Comparison of ENCODE assay signal across 10 cellular contexts in genomic region chr9:34459356-34459755, GRCh38. TPM values are rescaled to one million over a fixed set of nuclear protein-coding genes. Genes with fewer than 3 reads are reported as not detected.
DNase-seq lines count a peak whose midpoint lies in the region; ATAC-seq, FAIRE-seq and TF ChIP-seq lines count a peak whose summit lies in the region.
"Had no signal": no experiment of that assay in that cellular context is flagged by ENCODE, and none has a peak within 500 bp of the region (broad histone marks: within the 10 kb centered on the region; RNA-seq: fewer than 3 reads in every experiment).

No MANE protein-coding gene starts in this region.

- peak overlapping the region; percentile 11 to 93 (median 86) for H3K4me3 Mint-ChIP-seq in CD8-positive, alpha-beta memory T cell

- no peak for ATAC-seq in PC-3

- H3K27me3 ChIP-seq in CD8-positive, alpha-beta memory T cell (ENCODE audit: insufficient read depth, low read length, poor library complexity, severe bottlenecking) = peaks cover 6% of the 10 kb centered on the region
- H3K27me3 ChIP-seq in MM.1S (replicated peaks; ENCODE audit: insufficient read depth, low read length) (no peaks in the 10 kb centered on the region), neuron (ENCODE audit: insufficient read depth, low read length) (no peaks in the 10 kb centered on the region), PC-3 (ENCODE audit: low read length) (no peaks in the 10 kb centered on the region)

- BruUV-seq in PC-3 (replicated peaks; lab: Mats Ljungman, UMichigan) = no TSS peak

- H4K20me1 ChIP-seq in MM.1S (ENCODE audit: insufficient read depth, low read length) = no peaks in the 10 kb centered on the region; the same call in 1 of the 2 replicates
- peaks cover 17% of the 10 kb centered on the region; the same call in 1 of the 2 replicates for H4K20me1 ChIP-seq in PC-3 (ENCODE audit: low read length)

- no peak overlapping the region for H3K4me3 ChIP-seq in CD8-positive, alpha-beta memory T cell (ENCODE audit: low read length)
- H3K4me3 ChIP-seq in MM.1S (ENCODE audit: low read length) (no peak overlapping the region), neuron (ENCODE audit: low read length) (peak overlapping the region; percentile 41), kidney (ENCODE audit: low read length in 2 of 2) (no peak overlapping the region), PC-3 (ENCODE audit: low read length) (no peak overlapping the region)

- TF ChIP-seq CTCF in MM.1S (IDR thresholded peaks at IDR 0.05; ENCODE audit: low read length) (no peak), kidney (IDR thresholded peaks at IDR 0.05; ENCODE audit: borderline replicate concordance, extremely low read depth, insufficient read depth) (no peak), PC-3 (conservative IDR thresholded peaks at IDR 0.05; ENCODE audit: low read depth, low read length) (no peak)

- no peaks in the 10 kb centered on the region for H3K9me3 ChIP-seq in CD8-positive, alpha-beta memory T cell (ENCODE audit: low read length)
- H3K9me3 ChIP-seq in MM.1S (replicated peaks; ENCODE audit: insufficient read depth, low read length) (no peaks in the 10 kb centered on the region), neuron (ENCODE audit: low read length) (no peaks in the 10 kb centered on the region), kidney (ENCODE audit: control insufficient read depth in 1 of 2, low read length in 2 of 2) (no peaks in the 10 kb centered on the region), PC-3 (ENCODE audit: low read length) (no peaks in the 10 kb centered on the region)
- H3K9me3 ChIP-seq: left ventricle myocardium inferior had no signal

- H3K4me2 ChIP-seq in MM.1S (ENCODE audit: low read depth, low read length) (peak overlapping the region; percentile 85; the same call in 1 of the 2 replicates), PC-3 (ENCODE audit: low read length) (no peak overlapping the region)

- H3K27me3 Mint-ChIP-seq in CD8-positive, alpha-beta memory T cell = peaks cover 3 to 7% of the 10 kb centered on the region in 2 donors

- H2AFZ ChIP-seq in MM.1S (ENCODE audit: low read length) (no peak overlapping the region), neuron (ENCODE audit: low read depth, low read length) (no peak overlapping the region), PC-3 (ENCODE audit: low read length) (no peak overlapping the region)

- POLR2A ChIA-PET in CD8-positive, alpha-beta memory T cell (lab: Charles Lee) = interaction anchor here (1.6 kb wide), 1 partner anchor 178 kb away, joined by 5 read pairs; the partner anchor contains the start of gene SIGMAR1
- POLR2A ChIA-PET in PC-3 (lab: Charles Lee; ENCODE audit: unreplicated experiment) = no interaction called here

- intact Hi-C loops in kidney (cut with DNase I) (no loop called here), PC-3 (cut with micrococcal nuclease) (no loop called here)

- no peaks in the 10 kb centered on the region for H3K9me3 Mint-ChIP-seq in CD8-positive, alpha-beta memory T cell

- H3K27ac Mint-ChIP-seq in CD8-positive, alpha-beta memory T cell = peak overlapping the region in 3 of 8 donors; percentile 68 to 92 (median 84)

- no peak for DNase-seq in CD8-positive, alpha-beta memory T cell
- no peak for DNase-seq in MM.1S
- DNase-seq in dedifferentiated amniotic fluid mesenchymal stem cell (ENCODE audit: extremely low spot score) = peak; percentile 13
- DNase-seq in cerebellum (ENCODE audit: low spot score) = no peak
- no peak for DNase-seq in kidney
- DNase-seq in PC-3 = no peak
- DNase-seq: left ventricle myocardium inferior, NCI-H1048 had no signal

- no peak for FAIRE-seq in kidney (lab: Jason Lieb, UNC)

- peaks cover 36% of the 10 kb centered on the region for H3K79me2 ChIP-seq in MM.1S (ENCODE audit: low read length)
- H3K79me2 ChIP-seq in PC-3 (ENCODE audit: low read length) = peaks cover 36% of the 10 kb centered on the region

- H3K27ac ChIP-seq in CD8-positive, alpha-beta memory T cell (ENCODE audit: low read depth, low read length) = no peak overlapping the region
- H3K27ac ChIP-seq in MM.1S (ENCODE audit: low read length) (no peak overlapping the region), kidney (ENCODE audit: low read depth in 2 of 2, low read length in 2 of 2) (no peak overlapping the region), PC-3 (ENCODE audit: low read length) (no peak overlapping the region)
- H3K27ac ChIP-seq: left ventricle myocardium inferior, SK-N-MC had no signal

- H3K4me1 ChIP-seq in CD8-positive, alpha-beta memory T cell (ENCODE audit: insufficient read depth, low read length) = peaks cover 20% of the 10 kb centered on the region
- H3K4me1 ChIP-seq in MM.1S (ENCODE audit: low read length) (peaks cover 22% of the 10 kb centered on the region), neuron (ENCODE audit: insufficient read depth, low read length) (peaks cover 51% of the 10 kb centered on the region), kidney (ENCODE audit: control insufficient read depth in 1 of 2, insufficient read depth in 1 of 2, low read depth in 1 of 2, low read length in 2 of 2) (peaks cover 8 to 11% of the 10 kb centered on the region in 2 donors), PC-3 (ENCODE audit: insufficient read depth, low read length) (peaks cover 30% of the 10 kb centered on the region)

- no peaks in the 10 kb centered on the region for H3K36me3 ChIP-seq in CD8-positive, alpha-beta memory T cell (ENCODE audit: insufficient read depth, low read length)
- no peaks in the 10 kb centered on the region for H3K36me3 ChIP-seq in MM.1S (replicated peaks; ENCODE audit: insufficient read depth, low read length)
- H3K36me3 ChIP-seq in neuron (ENCODE audit: insufficient read depth, low read length) = no peaks in the 10 kb centered on the region
- H3K36me3 ChIP-seq in kidney (ENCODE audit: control insufficient read depth in 1 of 2, insufficient read depth in 2 of 2, low read length in 2 of 2) = no peaks in the 10 kb centered on the region
- no peaks in the 10 kb centered on the region for H3K36me3 ChIP-seq in PC-3 (ENCODE audit: low read depth, low read length)
- H3K36me3 ChIP-seq: left ventricle myocardium inferior had no signal

- H3K36me3 Mint-ChIP-seq in CD8-positive, alpha-beta memory T cell = peaks cover 0 to 3% (median 0%) of the 10 kb centered on the region in 3 donors

- H3K9me2 ChIP-seq in MM.1S (replicated peaks; ENCODE audit: insufficient read depth, low read length) (no peaks in the 10 kb centered on the region), PC-3 (replicated peaks; ENCODE audit: low read length) (no peaks in the 10 kb centered on the region)

- H3F3A ChIP-seq in MM.1S (ENCODE audit: insufficient read depth, low read length) = no peaks in the 10 kb centered on the region
- H3F3A ChIP-seq in PC-3 (ENCODE audit: low read length, unreplicated experiment) = no peaks in the 10 kb centered on the region

- H3K4me1 Mint-ChIP-seq in CD8-positive, alpha-beta memory T cell = peaks cover 22 to 39% (median 36%) of the 10 kb centered on the region in 3 donors

- CTCF ChIA-PET in CD8-positive, alpha-beta memory T cell (lab: Charles Lee) = no interaction called here
- CTCF ChIA-PET in PC-3 (lab: Charles Lee) = no interaction called here

- H3K9ac ChIP-seq in MM.1S (ENCODE audit: low read length) (no peak overlapping the region), kidney (ENCODE audit: low read length in 2 of 2) (no peak overlapping the region), PC-3 (ENCODE audit: low read length) (no peak overlapping the region)

RNA-seq across cellular contexts. Expression of gene DNAI1, which starts 0.8 kb away (rescaled TPM):
- total RNA-seq in CD8-positive, alpha-beta memory T cell = not detected
- not detected for polyA plus RNA-seq in CD8-positive, alpha-beta memory T cell
- 13.2 TPM for total RNA-seq in cerebellum
- 3.0 TPM for total RNA-seq in kidney
- 2.4 TPM for polyA plus RNA-seq in kidney (ENCODE audit: insufficient read depth, low read depth, low replicate concordance)
- total RNA-seq in PC-3 (2014; rRNA removed) = not detected in 2 replicates
- total RNA-seq: left ventricle myocardium inferior had no signal

RNA-seq across cellular contexts. Expression of gene FAM219A, which starts 1.0 kb away (rescaled TPM):
- total RNA-seq in CD8-positive, alpha-beta memory T cell = 10 to 100 TPM in 1 of 2 experiments, 1 to 10 TPM in 1; 9.4 to 10.5 TPM
- 1.7 TPM for polyA plus RNA-seq in CD8-positive, alpha-beta memory T cell
- total RNA-seq in cerebellum (19.0 TPM), kidney (21.1 TPM), PC-3 (2014; rRNA removed) (15.2 and 17.1 TPM in 2 replicates)
- 8.7 TPM for polyA plus RNA-seq in kidney (ENCODE audit: insufficient read depth, low read depth, low replicate concordance)
